Comparison of ENCODE assay signal across 25 cellular contexts in genomic region chr9:137019891-137020683, GRCh38. TPM values are rescaled to one million over a fixed set of nuclear protein-coding genes. Genes with fewer than 3 reads are reported as not detected.
DNase-seq lines count a peak whose midpoint lies in the region; ATAC-seq, FAIRE-seq and TF ChIP-seq lines count a peak whose summit lies in the region.
"Had no signal": no experiment of that assay in that cellular context is flagged by ENCODE, and none has a peak within 500 bp of the region (broad histone marks: within the 10 kb centered on the region; RNA-seq: fewer than 3 reads in every experiment).

No MANE protein-coding gene starts in this region.

- H3K9me1 ChIP-seq in K562 (ENCODE audit: control insufficient read depth, insufficient read depth, low read length): no peaks in the 10 kb centered on the region

- H4K20me1 ChIP-seq in K562 (replicated peaks; ENCODE audit: control insufficient read depth, insufficient read depth, low read length): 0 out of 2 replicates have a peak, but pooled peaks cover 5% of the 10 kb centered on the region

- in situ Hi-C loops in K562 (cut with MboI): no loop called here

- peak overlapping the region in 1 of 2 experiments; percentile 26; a peak in 1 of 4 replicates for H3K9ac ChIP-seq in K562 (ENCODE audit: insufficient read depth in 1 of 2, low read depth in 2 of 2, low read length in 2 of 2)

- CTCF ChIA-PET in K562 (lab: Yijun Ruan, JAX; ENCODE audit: low intra/inter-chr PET ratio): no interaction called here

- POLR2A ChIA-PET in K562 (lab: Yijun Ruan, JAX): interaction anchor here (0.8 kb wide), 1 partner anchor 221 kb away, joined by 3 read pairs; the partner anchor contains the start of gene TUBB4B

- H3K9me3 Mint-ChIP-seq in nephron progenitor cell: no peaks in the 10 kb centered on the region
- no peaks in the 10 kb centered on the region for H3K9me3 Mint-ChIP-seq in progenitor cell of endocrine pancreas (ENCODE audit: low read depth)
- H3K9me3 Mint-ChIP-seq: CD4-positive, alpha-beta T cell; HFFc6; IgD-negative memory B cell had no signal

- WGBS in K562 (ENCODE audit: insufficient coverage, low coverage, missing lambda C conversion rate): 40% methylated on average over 21 of the region's 34 CpGs

- H3K4me1 ChIP-seq in K562 (replicated peaks in 1 of 2; ENCODE audit: control insufficient read depth in 2 of 2, insufficient read depth in 2 of 2, low read length in 2 of 2): peaks cover 4 to 78% of the 10 kb centered on the region in 2 experiments; a peak in 4 of 5 replicates

- H3K36me3 Mint-ChIP-seq in nephron progenitor cell (ENCODE audit: low read depth) (peaks cover 6% of the 10 kb centered on the region), progenitor cell of endocrine pancreas (ENCODE audit: insufficient read depth) (peaks cover 1% of the 10 kb centered on the region)

- no TSS peak for BruUV-seq in K562 (replicated peaks; lab: Mats Ljungman, UMichigan)

- peak; percentile 78 for DNase-seq in H7
- no peak for DNase-seq in K562 (ENCODE audit: extremely low read depth in 1 of 4, low spot score in 3 of 4)
- DNase-seq in nephron progenitor cell: no peak
- DNase-seq in progenitor cell of endocrine pancreas (ENCODE audit: low spot score, unreplicated experiment): no peak
- DNase-seq in NCI-H1105 treated with DMSO at 0.1 percent for 48 hours (lab: John Stamatoyannopoulos, UW): no peak
- DNase-seq in NOMO-1 treated with DMSO at 0.1 percent for 48 hours (lab: John Stamatoyannopoulos, UW; ENCODE audit: unreplicated experiment): no peak
- DNase-seq in D341Med (ENCODE audit: low spot score): no peak
- DNase-seq: ACHN; BE2C; Caco-2; CD4-positive, alpha-beta T cell; DMS153; DMS79; GF-D8; HFFc6; KG1 had no signal

- no peak for FAIRE-seq in K562 (lab: Jason Lieb, UNC)
- FAIRE-seq: A204.1, GM12878, GM19239, HepG2 had no signal

- intact Hi-C loops in K562 (cut with micrococcal nuclease): no loop called here

- H3K79me2 ChIP-seq in K562 (ENCODE audit: control insufficient read depth, insufficient read depth, low read length): no peaks in the 10 kb centered on the region

- H3K27ac Mint-ChIP-seq in nephron progenitor cell (peak overlapping the region; percentile 74), progenitor cell of endocrine pancreas (no peak overlapping the region)
- H3K27ac Mint-ChIP-seq: CD4-positive, alpha-beta T cell; HFFc6; IgD-negative memory B cell had no signal

- ATAC-seq in K562: no peak
- ATAC-seq: GM12878, HCT116 had no signal

- H3K36me3 ChIP-seq in H7 (replicated peaks; ENCODE audit: control insufficient read depth, insufficient read depth, low read length) (no peaks in the 10 kb centered on the region), K562 (ENCODE audit: control insufficient read depth, insufficient read depth, low read length) (no peaks in the 10 kb centered on the region)

- H3K27ac ChIP-seq in K562 (ENCODE audit: extremely low read depth, low read depth, low read length): no peak overlapping the region
- H3K27ac ChIP-seq: C4-2B had no signal

- H3K4me3 Mint-ChIP-seq in nephron progenitor cell: no peak overlapping the region
- H3K4me3 Mint-ChIP-seq in progenitor cell of endocrine pancreas (ENCODE audit: low read depth): no peak overlapping the region
- H3K4me3 Mint-ChIP-seq: CD4-positive, alpha-beta T cell; HFFc6 had no signal

- H3K27me3 Mint-ChIP-seq in nephron progenitor cell (ENCODE audit: low read depth, poor library complexity) (no peaks in the 10 kb centered on the region), progenitor cell of endocrine pancreas (no peaks in the 10 kb centered on the region)
- H3K27me3 Mint-ChIP-seq: CD4-positive, alpha-beta T cell; IgD-negative memory B cell had no signal

- no peak overlapping the region for H3K4me2 ChIP-seq in K562 (ENCODE audit: insufficient read depth, low read length)

- no peaks in the 10 kb centered on the region for H3K27me3 ChIP-seq in H7 (ENCODE audit: control insufficient read depth, insufficient read depth, low read length)
- no peaks in the 10 kb centered on the region for H3K27me3 ChIP-seq in K562 (ENCODE audit: control insufficient read depth in 2 of 2, insufficient read depth in 2 of 2, low read length in 2 of 2)
- H3K27me3 ChIP-seq: BE2C had no signal

- H3K4me1 Mint-ChIP-seq in nephron progenitor cell (peaks cover 15% of the 10 kb centered on the region), progenitor cell of endocrine pancreas (ENCODE audit: low read depth) (no peaks in the 10 kb centered on the region)

- TF ChIP-seq EP300 in K562 (IDR thresholded peaks at IDR 0.05; ENCODE audit: low read length): no peak

- no peak overlapping the region for H3K4me3 ChIP-seq in H7 (ENCODE audit: insufficient read depth, low read depth, low read length)
- no peak overlapping the region for H3K4me3 ChIP-seq in K562
- H3K4me3 ChIP-seq: GM12878 had no signal

- TF ChIP-seq RAD21 in K562 (CRISPR knock-in tag; conservative IDR thresholded peaks at IDR 0.05 in 1 of 2, IDR thresholded peaks at IDR 0.05 in 1 of 2): no peak

- no peaks in the 10 kb centered on the region for H3K9me3 ChIP-seq in K562 (replicated peaks; ENCODE audit: control insufficient read depth, insufficient read depth, low read depth, low read length)
- H3K9me3 ChIP-seq: BE2C, Caco-2 had no signal

- TF ChIP-seq CTCF in K562 (IDR thresholded peaks at IDR 0.05 in 2 of 3, conservative IDR thresholded peaks at IDR 0.05 in 1 of 3; ENCODE audit: insufficient read depth in 2 of 3, low read depth in 1 of 3, low read length in 3 of 3): no peak
- no peak for TF ChIP-seq CTCF in nephron progenitor cell (IDR thresholded peaks at IDR 0.05)
- no peak for TF ChIP-seq CTCF in progenitor cell of endocrine pancreas (IDR thresholded peaks at IDR 0.05; ENCODE audit: unreplicated experiment)

- no peak for TF ChIP-seq POLR2A in K562 (conservative IDR thresholded peaks at IDR 0.05)

- no peak overlapping the region for H2AFZ ChIP-seq in K562 (ENCODE audit: low read depth, low read length)

RNA-seq across cellular contexts. Expression of gene ABCA2, which starts 8.0 kb away (rescaled TPM):
- total RNA-seq in H7 (2014; rRNA removed; shearing (Covaris generic)): 6.8 and 10.4 TPM in 2 replicates
- total RNA-seq in K562 (2011; cell fraction: chromatin; rRNA removed; ENCODE audit: low replicate concordance): 47.9 and 167 TPM in 2 replicates
- total RNA-seq in K562 (2011; cell fraction: nucleolus; rRNA removed): 116 and 131 TPM in 2 replicates
- 56.3 and 68.3 TPM in 2 replicates for total RNA-seq in K562 (2011; cell fraction: nucleoplasm; rRNA removed)
- total RNA-seq in K562 (2014; rRNA removed): 4.6 and 5.5 TPM in 2 replicates
- 0.69 and 0.99 TPM in 2 replicates for total RNA-seq in K562 (2014; rRNA removed; fragmentation: Illumina TruSeq; extraction: Trizol)
- total RNA-seq in K562 (2015; rRNA removed; fragmentation: Illumina TruSeq; extraction: Trizol): 1.6 and 2.9 TPM in 2 replicates
- 12.1 and 14.9 TPM in 2 replicates for total RNA-seq in K562 (2021)
- 12.1 and 24.4 TPM in 2 replicates for polyA plus RNA-seq in K562 (2011; rRNA removed)
- polyA plus RNA-seq in K562 (2011; cell fraction: cytosol; rRNA removed): 19.7 and 23.3 TPM in 2 replicates
- 253 and 318 TPM in 2 replicates for polyA plus RNA-seq in K562 (2011; cell fraction: nucleus; rRNA removed)
- 13.8 and 24.2 TPM in 2 replicates for polyA plus RNA-seq in K562 (2012)
- 6.1 and 9.9 TPM in 2 replicates for polyA plus RNA-seq in K562 (2014; fragmentation: Illumina TruSeq; extraction: Trizol)
- not detected for polyA plus RNA-seq in K562 (2014; fragmentation: Nextera tagmentation; extraction: Ambion mirVana)
- polyA plus RNA-seq in K562 (2014; rRNA removed): 16.2 and 16.3 TPM in 2 replicates
- 6.6 and 8.6 TPM in 2 replicates for polyA minus RNA-seq in K562 (2011; rRNA and poly(A)+ RNA removed)
- 13.4 and 28.5 TPM in 2 replicates for polyA minus RNA-seq in K562 (2011; cell fraction: cytosol; rRNA and poly(A)+ RNA removed)
- 43.2 and 52.5 TPM in 2 replicates for polyA minus RNA-seq in K562 (2011; cell fraction: nucleus; rRNA and poly(A)+ RNA removed)
- 26.4 and 30.1 TPM in 2 replicates for total RNA-seq in progenitor cell of endocrine pancreas

RNA-seq across cellular contexts. Expression of gene FUT7, which starts 11.8 kb away (rescaled TPM):
- total RNA-seq in H7 (2014; rRNA removed; shearing (Covaris generic)): not detected in 2 replicates
- not detected in 2 replicates for total RNA-seq in K562 (2011; cell fraction: chromatin; rRNA removed; ENCODE audit: low replicate concordance)
- total RNA-seq in K562 (2011; cell fraction: nucleolus; rRNA removed): not detected in 2 replicates
- not detected in 2 replicates for total RNA-seq in K562 (2011; cell fraction: nucleoplasm; rRNA removed)
- not detected in 2 replicates for total RNA-seq in K562 (2014; rRNA removed)
- not detected in 2 replicates for total RNA-seq in K562 (2014; rRNA removed; fragmentation: Illumina TruSeq; extraction: Trizol)
- not detected in 2 replicates for total RNA-seq in K562 (2015; rRNA removed; fragmentation: Illumina TruSeq; extraction: Trizol)
- not detected in 2 replicates for total RNA-seq in K562 (2021)
- polyA plus RNA-seq in K562 (2011; rRNA removed): not detected in 2 replicates
- polyA plus RNA-seq in K562 (2011; cell fraction: cytosol; rRNA removed): not detected in 2 replicates
- not detected in 2 replicates for polyA plus RNA-seq in K562 (2011; cell fraction: nucleus; rRNA removed)
- polyA plus RNA-seq in K562 (2012): not detected in 2 replicates
- not detected in 2 replicates for polyA plus RNA-seq in K562 (2014; fragmentation: Illumina TruSeq; extraction: Trizol)
- polyA plus RNA-seq in K562 (2014; fragmentation: Nextera tagmentation; extraction: Ambion mirVana): not detected
- polyA plus RNA-seq in K562 (2014; rRNA removed): not detected in 2 replicates
- not detected in 2 replicates for polyA minus RNA-seq in K562 (2011; rRNA and poly(A)+ RNA removed)
- not detected in 2 replicates for polyA minus RNA-seq in K562 (2011; cell fraction: cytosol; rRNA and poly(A)+ RNA removed)
- polyA minus RNA-seq in K562 (2011; cell fraction: nucleus; rRNA and poly(A)+ RNA removed): not detected in 2 replicates
- not detected in 2 replicates for total RNA-seq in progenitor cell of endocrine pancreas
- total RNA-seq: Caco-2, Daoy, H4, HepG2, HFFc6 had no signal

RNA-seq across cellular contexts. Expression of gene CLIC3, which starts 23.7 kb away (rescaled TPM):
- not detected in 2 replicates for total RNA-seq in H7 (2014; rRNA removed; shearing (Covaris generic))
- total RNA-seq in K562 (2011; cell fraction: chromatin; rRNA removed; ENCODE audit: low replicate concordance): not detected in 2 replicates
- total RNA-seq in K562 (2011; cell fraction: nucleolus; rRNA removed): not detected in 2 replicates
- not detected in 2 replicates for total RNA-seq in K562 (2011; cell fraction: nucleoplasm; rRNA removed)
- total RNA-seq in K562 (2014; rRNA removed) (not detected in 2 replicates), K562 (2014; rRNA removed; fragmentation: Illumina TruSeq; extraction: Trizol) (not detected in 2 replicates), K562 (2015; rRNA removed; fragmentation: Illumina TruSeq; extraction: Trizol) (not detected in 2 replicates), K562 (2021) (0.18 and 0.29 TPM in 2 replicates), progenitor cell of endocrine pancreas (0.64 TPM in 1 of 2 replicates, not detected in the other)
- polyA plus RNA-seq in K562 (2011; rRNA removed) (0.07 TPM in 1 of 2 replicates, not detected in the other), K562 (2014; fragmentation: Illumina TruSeq; extraction: Trizol) (not detected in 2 replicates), K562 (2014; fragmentation: Nextera tagmentation; extraction: Ambion mirVana) (not detected), K562 (2014; rRNA removed) (0.27 TPM in 1 of 2 replicates, not detected in the other)
- 0.22 and 1.1 TPM in 2 replicates for polyA plus RNA-seq in K562 (2011; cell fraction: cytosol; rRNA removed)
- 0.34 and 0.65 TPM in 2 replicates for polyA plus RNA-seq in K562 (2011; cell fraction: nucleus; rRNA removed)
- polyA plus RNA-seq in K562 (2012): 0.58 and 0.59 TPM in 2 replicates
- polyA minus RNA-seq in K562 (2011; rRNA and poly(A)+ RNA removed): not detected in 2 replicates
- not detected in 2 replicates for polyA minus RNA-seq in K562 (2011; cell fraction: cytosol; rRNA and poly(A)+ RNA removed)
- polyA minus RNA-seq in K562 (2011; cell fraction: nucleus; rRNA and poly(A)+ RNA removed): 0.27 and 0.44 TPM in 2 replicates
- total RNA-seq: GM12878 had no signal

RNA-seq across cellular contexts. Expression of gene NPDC1, which starts 25.9 kb away (rescaled TPM):
- 10.1 and 25.1 TPM in 2 replicates for total RNA-seq in H7 (2014; rRNA removed; shearing (Covaris generic))
- total RNA-seq in K562 (2011; cell fraction: chromatin; rRNA removed; ENCODE audit: low replicate concordance): 1.1 and 4.2 TPM in 2 replicates
- total RNA-seq in K562 (2011; cell fraction: nucleolus; rRNA removed): 3.2 and 6.0 TPM in 2 replicates
- 1.5 and 3.6 TPM in 2 replicates for total RNA-seq in K562 (2011; cell fraction: nucleoplasm; rRNA removed)
- 0.09 and 0.90 TPM in 2 replicates for total RNA-seq in K562 (2014; rRNA removed)
- total RNA-seq in K562 (2014; rRNA removed; fragmentation: Illumina TruSeq; extraction: Trizol): not detected in 2 replicates
- total RNA-seq in K562 (2015; rRNA removed; fragmentation: Illumina TruSeq; extraction: Trizol): 0.22 TPM in 1 of 2 replicates, not detected in the other
- 1.5 and 2.1 TPM in 2 replicates for total RNA-seq in K562 (2021)
- polyA plus RNA-seq in K562 (2011; rRNA removed): 1.3 and 3.9 TPM in 2 replicates
- 3.5 and 4.2 TPM in 2 replicates for polyA plus RNA-seq in K562 (2011; cell fraction: cytosol; rRNA removed)
- 32.5 and 34.7 TPM in 2 replicates for polyA plus RNA-seq in K562 (2011; cell fraction: nucleus; rRNA removed)
- 0.85 and 3.1 TPM in 2 replicates for polyA plus RNA-seq in K562 (2012)
- 0.06 and 0.21 TPM in 2 replicates for polyA plus RNA-seq in K562 (2014; fragmentation: Illumina TruSeq; extraction: Trizol)
- polyA plus RNA-seq in K562 (2014; fragmentation: Nextera tagmentation; extraction: Ambion mirVana): not detected
- 0.85 and 2.4 TPM in 2 replicates for polyA plus RNA-seq in K562 (2014; rRNA removed)
- polyA minus RNA-seq in K562 (2011; rRNA and poly(A)+ RNA removed): 0.14 and 0.18 TPM in 2 replicates
- polyA minus RNA-seq in K562 (2011; cell fraction: cytosol; rRNA and poly(A)+ RNA removed): 0.95 and 3.5 TPM in 2 replicates
- 2.0 and 3.9 TPM in 2 replicates for polyA minus RNA-seq in K562 (2011; cell fraction: nucleus; rRNA and poly(A)+ RNA removed)
- total RNA-seq in progenitor cell of endocrine pancreas: 62.0 and 73.2 TPM in 2 replicates

RNA-seq across cellular contexts. Expression of gene PAXX, which starts 27.9 kb away (rescaled TPM):
- 45.7 and 53.2 TPM in 2 replicates for total RNA-seq in H7 (2014; rRNA removed; shearing (Covaris generic))
- total RNA-seq in K562 (2011; cell fraction: chromatin; rRNA removed; ENCODE audit: low replicate concordance): 38.8 and 156 TPM in 2 replicates
- 232 and 251 TPM in 2 replicates for total RNA-seq in K562 (2011; cell fraction: nucleolus; rRNA removed)
- 92.5 and 109 TPM in 2 replicates for total RNA-seq in K562 (2011; cell fraction: nucleoplasm; rRNA removed)
- 147 and 175 TPM in 2 replicates for total RNA-seq in K562 (2014; rRNA removed)
- 13.6 and 20.4 TPM in 2 replicates for total RNA-seq in K562 (2014; rRNA removed; fragmentation: Illumina TruSeq; extraction: Trizol)
- total RNA-seq in K562 (2015; rRNA removed; fragmentation: Illumina TruSeq; extraction: Trizol): 59.9 and 63.7 TPM in 2 replicates
- total RNA-seq in K562 (2021): 136 and 140 TPM in 2 replicates
- 38.5 and 41.3 TPM in 2 replicates for polyA plus RNA-seq in K562 (2011; rRNA removed)
- polyA plus RNA-seq in K562 (2011; cell fraction: cytosol; rRNA removed): 53.8 and 128 TPM in 2 replicates
- polyA plus RNA-seq in K562 (2011; cell fraction: nucleus; rRNA removed): 400 and 559 TPM in 2 replicates
- polyA plus RNA-seq in K562 (2012): 69.4 and 95.1 TPM in 2 replicates
- polyA plus RNA-seq in K562 (2014; fragmentation: Illumina TruSeq; extraction: Trizol): 23.3 and 45.8 TPM in 2 replicates
- polyA plus RNA-seq in K562 (2014; fragmentation: Nextera tagmentation; extraction: Ambion mirVana): 1 to 10 TPM; 1.2 to 6.2 TPM
- 175 and 182 TPM in 2 replicates for polyA plus RNA-seq in K562 (2014; rRNA removed)
- polyA minus RNA-seq in K562 (2011; rRNA and poly(A)+ RNA removed): 1.6 and 3.6 TPM in 2 replicates
- polyA minus RNA-seq in K562 (2011; cell fraction: cytosol; rRNA and poly(A)+ RNA removed): 13.8 and 14.0 TPM in 2 replicates
- 57.6 and 59.5 TPM in 2 replicates for polyA minus RNA-seq in K562 (2011; cell fraction: nucleus; rRNA and poly(A)+ RNA removed)
- total RNA-seq in progenitor cell of endocrine pancreas: 54.9 and 57.1 TPM in 2 replicates
